ENCODE assay signal across 16 cellular contexts in genomic region chr18:46577546-46577945, GRCh38.
DNase-seq lines count a peak whose midpoint lies in the region; ATAC-seq and TF ChIP-seq lines count a peak whose summit lies in the region.
"Had no signal": no experiment of that assay in that cellular context is flagged by ENCODE, and none has a peak within 500 bp of the region (broad histone marks: within the 10 kb centered on the region; RNA-seq: fewer than 3 reads in every experiment).

No MANE protein-coding gene starts in this region.

- H3K4me1 Mint-ChIP-seq in activated CD8-positive, alpha-beta T cell treated with anti-CD3 and anti-CD28 coated beads, Interleukin-2, amount 10 ng/mL, durations not matched to agents 7 days and 5 days (ENCODE audit: low read depth) = no peaks in the 10 kb centered on the region
- peaks cover 5% of the 10 kb centered on the region for H3K4me1 Mint-ChIP-seq in activated CD8-positive, alpha-beta T cell treated with anti-CD3 and anti-CD28 coated beads for 36 hours (ENCODE audit: low read depth)
- no peaks in the 10 kb centered on the region for H3K4me1 Mint-ChIP-seq in osteocyte (ENCODE audit: unreplicated experiment)
- no peaks in the 10 kb centered on the region for H3K4me1 Mint-ChIP-seq in activated naive CD4-positive, alpha-beta T cell treated with anti-CD3 and anti-CD28 coated beads, Interleukin-2, amount 10 ng/mL, durations not matched to agents 7 days and 5 days
- H3K4me1 Mint-ChIP-seq: B cell; CD4-positive, CD25-positive, alpha-beta regulatory T cell had no signal

- H3K27ac Mint-ChIP-seq in activated CD8-positive, alpha-beta T cell treated with anti-CD3 and anti-CD28 coated beads, Interleukin-2, amount 10 ng/mL, durations not matched to agents 7 days and 5 days = no peak overlapping the region
- no peak overlapping the region for H3K27ac Mint-ChIP-seq in activated CD8-positive, alpha-beta T cell treated with anti-CD3 and anti-CD28 coated beads for 36 hours
- no peak overlapping the region for H3K27ac Mint-ChIP-seq in osteocyte (ENCODE audit: unreplicated experiment)
- H3K27ac Mint-ChIP-seq in activated naive CD4-positive, alpha-beta T cell treated with anti-CD3 and anti-CD28 coated beads, Interleukin-2, amount 10 ng/mL, durations not matched to agents 7 days and 5 days = no peak overlapping the region
- H3K27ac Mint-ChIP-seq: B cell; CD4-positive, CD25-positive, alpha-beta regulatory T cell; CD8-positive, alpha-beta T cell had no signal

- CTCF ChIA-PET in activated CD8-positive, alpha-beta T cell treated with anti-CD3 and anti-CD28 coated beads, Interleukin-2, amount 10 ng/mL, durations not matched to agents 7 days and 5 days (lab: Charles Lee) = interaction anchor here (2.0 kb wide), 1 partner anchor 81 kb away, joined by 5 read pairs; no protein-coding TSS in a partner anchor
- CTCF ChIA-PET in activated CD8-positive, alpha-beta T cell treated with anti-CD3 and anti-CD28 coated beads for 36 hours (lab: Charles Lee) = interaction anchor here (2.1 kb wide), 1 partner anchor 80 kb away, joined by 7 read pairs; no protein-coding TSS in a partner anchor
- CTCF ChIA-PET in HEK293T (lab: Yijun Ruan, JAX) = no interaction called here
- CTCF ChIA-PET in activated naive CD4-positive, alpha-beta T cell treated with anti-CD3 and anti-CD28 coated beads, Interleukin-2, amount 10 ng/mL, durations not matched to agents 7 days and 5 days (lab: Charles Lee) = no interaction called here

- H3K27me3 Mint-ChIP-seq in activated CD8-positive, alpha-beta T cell treated with anti-CD3 and anti-CD28 coated beads, Interleukin-2, amount 10 ng/mL, durations not matched to agents 7 days and 5 days (ENCODE audit: low read depth) = peaks cover 6% of the 10 kb centered on the region
- H3K27me3 Mint-ChIP-seq in activated CD8-positive, alpha-beta T cell treated with anti-CD3 and anti-CD28 coated beads for 36 hours = peaks cover 6% of the 10 kb centered on the region
- no peaks in the 10 kb centered on the region for H3K27me3 Mint-ChIP-seq in osteocyte (ENCODE audit: unreplicated experiment)
- peaks cover 15% of the 10 kb centered on the region for H3K27me3 Mint-ChIP-seq in activated naive CD4-positive, alpha-beta T cell treated with anti-CD3 and anti-CD28 coated beads, Interleukin-2, amount 10 ng/mL, durations not matched to agents 7 days and 5 days

- H3K4me3 ChIP-seq in lower leg skin (ENCODE audit: low read depth, poor library complexity, severe bottlenecking) = no peak overlapping the region
- H3K4me3 ChIP-seq: BLaER1, GM23248 had no signal

- POLR2A ChIA-PET in activated CD8-positive, alpha-beta T cell treated with anti-CD3 and anti-CD28 coated beads, Interleukin-2, amount 10 ng/mL, durations not matched to agents 7 days and 5 days (lab: Charles Lee) = no interaction called here
- POLR2A ChIA-PET in activated CD8-positive, alpha-beta T cell treated with anti-CD3 and anti-CD28 coated beads for 36 hours (lab: Charles Lee) = interaction anchor here (1.7 kb wide), 1 partner anchor 33 kb away, joined by 4 read pairs; no protein-coding TSS in a partner anchor
- POLR2A ChIA-PET in HEK293T (lab: Yijun Ruan, JAX) = no interaction called here

- no peak overlapping the region for H3K4me3 Mint-ChIP-seq in activated CD8-positive, alpha-beta T cell treated with anti-CD3 and anti-CD28 coated beads, Interleukin-2, amount 10 ng/mL, durations not matched to agents 7 days and 5 days
- no peak overlapping the region for H3K4me3 Mint-ChIP-seq in activated CD8-positive, alpha-beta T cell treated with anti-CD3 and anti-CD28 coated beads for 36 hours
- H3K4me3 Mint-ChIP-seq in osteocyte (ENCODE audit: unreplicated experiment) = no peak overlapping the region
- no peak overlapping the region for H3K4me3 Mint-ChIP-seq in activated naive CD4-positive, alpha-beta T cell treated with anti-CD3 and anti-CD28 coated beads, Interleukin-2, amount 10 ng/mL, durations not matched to agents 7 days and 5 days
- H3K4me3 Mint-ChIP-seq: B cell; CD4-positive, CD25-positive, alpha-beta regulatory T cell; CD8-positive, alpha-beta T cell had no signal

- intact Hi-C loops in activated CD8-positive, alpha-beta T cell treated with anti-CD3 and anti-CD28 coated beads for 36 hours (cut with micrococcal nuclease) = no loop called here
- intact Hi-C loops in lower leg skin (cut with DNase I; ENCODE audit: low total_unique reads) = no loop called here

- no peak for ATAC-seq in activated CD8-positive, alpha-beta T cell treated with anti-CD3 and anti-CD28 coated beads, Interleukin-2, amount 10 ng/mL, durations not matched to agents 7 days and 5 days
- no peak for ATAC-seq in activated CD8-positive, alpha-beta T cell treated with anti-CD3 and anti-CD28 coated beads for 36 hours
- ATAC-seq: CD8-positive, alpha-beta T cell had no signal

- peak; percentile 4 for DNase-seq in activated CD8-positive, alpha-beta T cell treated with anti-CD3 and anti-CD28 coated beads, Interleukin-2, amount 10 ng/mL, durations not matched to agents 7 days and 5 days
- DNase-seq in activated CD8-positive, alpha-beta T cell treated with anti-CD3 and anti-CD28 coated beads for 36 hours = no peak
- DNase-seq in lower leg skin (ENCODE audit: low spot score in 2 of 2) = peak; percentile 4 to 70
- DNase-seq in osteocyte (ENCODE audit: extremely low spot score, unreplicated experiment) = peak; percentile 68
- DNase-seq in HEK293T (ENCODE audit: extremely low spot score) = no peak
- no peak for DNase-seq in activated naive CD4-positive, alpha-beta T cell treated with anti-CD3 and anti-CD28 coated beads, Interleukin-2, amount 10 ng/mL, durations not matched to agents 7 days and 5 days
- DNase-seq: Caco-2; CD4-positive, CD25-positive, alpha-beta regulatory T cell; CD8-positive, alpha-beta T cell; DMS153; DND-41; GM23248; H7; HCEC 1CT had no signal

- TF ChIP-seq CTCF in activated CD8-positive, alpha-beta T cell treated with anti-CD3 and anti-CD28 coated beads for 36 hours (IDR thresholded peaks at IDR 0.05) = no peak
- TF ChIP-seq CTCF in lower leg skin (IDR thresholded peaks at IDR 0.05) (no peak), osteocyte (IDR thresholded peaks at IDR 0.05) (no peak)

- 85% methylated on average over 11 of the region's 11 CpGs for WGBS in lower leg skin, 2 donors

- no peak for TF ChIP-seq POLR2A in lower leg skin (IDR thresholded peaks at IDR 0.05)

- no peaks in the 10 kb centered on the region for H3K36me3 Mint-ChIP-seq in activated CD8-positive, alpha-beta T cell treated with anti-CD3 and anti-CD28 coated beads, Interleukin-2, amount 10 ng/mL, durations not matched to agents 7 days and 5 days (ENCODE audit: low read depth)
- peaks cover 2% of the 10 kb centered on the region for H3K36me3 Mint-ChIP-seq in activated CD8-positive, alpha-beta T cell treated with anti-CD3 and anti-CD28 coated beads for 36 hours (ENCODE audit: low read depth)
- H3K36me3 Mint-ChIP-seq in osteocyte (ENCODE audit: unreplicated experiment) = no peaks in the 10 kb centered on the region
- no peaks in the 10 kb centered on the region for H3K36me3 Mint-ChIP-seq in activated naive CD4-positive, alpha-beta T cell treated with anti-CD3 and anti-CD28 coated beads, Interleukin-2, amount 10 ng/mL, durations not matched to agents 7 days and 5 days
- H3K36me3 Mint-ChIP-seq: CD4-positive, CD25-positive, alpha-beta regulatory T cell had no signal

- H3K9me3 Mint-ChIP-seq in activated CD8-positive, alpha-beta T cell treated with anti-CD3 and anti-CD28 coated beads, Interleukin-2, amount 10 ng/mL, durations not matched to agents 7 days and 5 days (ENCODE audit: insufficient read depth) = peaks cover 19% of the 10 kb centered on the region
- peaks cover 15% of the 10 kb centered on the region for H3K9me3 Mint-ChIP-seq in activated CD8-positive, alpha-beta T cell treated with anti-CD3 and anti-CD28 coated beads for 36 hours
- peaks cover 18% of the 10 kb centered on the region for H3K9me3 Mint-ChIP-seq in osteocyte (ENCODE audit: unreplicated experiment)
- peaks cover 10% of the 10 kb centered on the region for H3K9me3 Mint-ChIP-seq in activated naive CD4-positive, alpha-beta T cell treated with anti-CD3 and anti-CD28 coated beads, Interleukin-2, amount 10 ng/mL, durations not matched to agents 7 days and 5 days

TF ChIP-seq in HEK293T, 16 proteins besides CTCF, POLR2A, EP300 and RAD21:
- no peak for TF ChIP-seq ZNF384 (IDR thresholded peaks at IDR 0.05)
- TF ChIP-seq NFRKB (IDR thresholded peaks at IDR 0.05) = no peak
- TF ChIP-seq, protein P1, sequence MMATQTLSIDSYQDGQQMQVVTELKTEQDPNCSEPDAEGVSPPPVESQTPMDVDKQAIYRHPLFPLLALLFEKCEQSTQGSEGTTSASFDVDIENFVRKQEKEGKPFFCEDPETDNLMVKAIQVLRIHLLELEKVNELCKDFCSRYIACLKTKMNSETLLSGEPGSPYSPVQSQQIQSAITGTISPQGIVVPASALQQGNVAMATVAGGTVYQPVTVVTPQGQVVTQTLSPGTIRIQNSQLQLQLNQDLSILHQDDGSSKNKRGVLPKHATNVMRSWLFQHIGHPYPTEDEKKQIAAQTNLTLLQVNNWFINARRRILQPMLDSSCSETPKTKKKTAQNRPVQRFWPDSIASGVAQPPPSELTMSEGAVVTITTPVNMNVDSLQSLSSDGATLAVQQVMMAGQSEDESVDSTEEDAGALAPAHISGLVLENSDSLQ (IDR thresholded peaks at IDR 0.05) = no peak
- no peak for TF ChIP-seq FOXA1 (IDR thresholded peaks at IDR 0.05)
- no peak for TF ChIP-seq LEF1 (IDR thresholded peaks at IDR 0.05; ENCODE audit: borderline replicate concordance)
- no peak for TF ChIP-seq BHLHE40 (IDR thresholded peaks at IDR 0.05; ENCODE audit: borderline replicate concordance)
- no peak for TF ChIP-seq L3MBTL2 (conservative IDR thresholded peaks at IDR 0.05)
- TF ChIP-seq ARNT (IDR thresholded peaks at IDR 0.05) = no peak
- no peak for TF ChIP-seq SUZ12 (IDR thresholded peaks at IDR 0.05)
- no peak for TF ChIP-seq CTBP1 (IDR thresholded peaks at IDR 0.05; ENCODE audit: borderline replicate concordance)
- TF ChIP-seq ELF4 (IDR thresholded peaks at IDR 0.05) = no peak
- TF ChIP-seq HDGF (IDR thresholded peaks at IDR 0.05; ENCODE audit: borderline replicate concordance) = no peak
- TF ChIP-seq SP1 (IDR thresholded peaks at IDR 0.05) = no peak
- TF ChIP-seq FOXM1 (IDR thresholded peaks at IDR 0.05; ENCODE audit: borderline replicate concordance) = no peak
- no peak for TF ChIP-seq FOXK2 (IDR thresholded peaks at IDR 0.05)
- TF ChIP-seq TARDBP (IDR thresholded peaks at IDR 0.05) = no peak

Comparison
In these comparisons a context has a peak if more than half of its experiments do, and no peak if none do; other contexts are left out.
1. DNase-seq: peak in activated CD8-positive, alpha-beta T cell treated with anti-CD3 and anti-CD28 coated beads, Interleukin-2, amount 10 ng/mL, durations not matched to agents 7 days and 5 days (single experiment), lower leg skin (2 of 2) and osteocyte (single experiment); none in activated CD8-positive, alpha-beta T cell treated with anti-CD3 and anti-CD28 coated beads for 36 hours (single experiment), HEK293T (single experiment) and activated naive CD4-positive, alpha-beta T cell treated with anti-CD3 and anti-CD28 coated beads, Interleukin-2, amount 10 ng/mL, durations not matched to agents 7 days and 5 days (single experiment).
2. CTCF ChIA-PET loops: an anchor here in activated CD8-positive, alpha-beta T cell treated with anti-CD3 and anti-CD28 coated beads, Interleukin-2, amount 10 ng/mL, durations not matched to agents 7 days and 5 days (2.0 kb wide) and activated CD8-positive, alpha-beta T cell treated with anti-CD3 and anti-CD28 coated beads for 36 hours (2.1 kb wide); none called in HEK293T and activated naive CD4-positive, alpha-beta T cell treated with anti-CD3 and anti-CD28 coated beads, Interleukin-2, amount 10 ng/mL, durations not matched to agents 7 days and 5 days.